In genomic region chr11:1412377-1413095, GRCh38 we compare ENCODE assay signal across 2 cellular contexts.
TF ChIP-seq lines count a peak whose summit lies in the region.

No MANE protein-coding gene starts in this region.

TF ChIP-seq in GM23338, 12 proteins besides CTCF, POLR2A, EP300 and RAD21:
- no peak for TF ChIP-seq JUNB (IDR thresholded peaks at IDR 0.05; ENCODE audit: unreplicated experiment)
- TF ChIP-seq NANOG (IDR thresholded peaks at IDR 0.05; ENCODE audit: borderline replicate concordance), result no peak
- no peak for TF ChIP-seq POLR2AphosphoS5 (IDR thresholded peaks at IDR 0.05; ENCODE audit: low read depth)
- TF ChIP-seq ZNF331 (CRISPR knock-in tag; IDR thresholded peaks at IDR 0.05; ENCODE audit: low read depth), result no peak
- no peak for TF ChIP-seq CREB1 (CRISPR knock-in tag; IDR thresholded peaks at IDR 0.05; ENCODE audit: low read depth)
- no peak for TF ChIP-seq EZH2phosphoT487 (IDR thresholded peaks at IDR 0.05; ENCODE audit: unreplicated experiment)
- no peak for TF ChIP-seq ETS1 (IDR thresholded peaks at IDR 0.05)
- no peak for TF ChIP-seq REST (IDR thresholded peaks at IDR 0.05; ENCODE audit: unreplicated experiment)
- no peak for TF ChIP-seq ZNF462 (CRISPR knock-in tag; IDR thresholded peaks at IDR 0.05)
- TF ChIP-seq EZH2 (IDR thresholded peaks at IDR 0.05; ENCODE audit: low read depth, unreplicated experiment), result no peak
- TF ChIP-seq STAT1 (IDR thresholded peaks at IDR 0.05; ENCODE audit: unreplicated experiment), result no peak
- no peak for TF ChIP-seq ZNF114 (CRISPR knock-in tag; IDR thresholded peaks at IDR 0.05)

TF ChIP-seq in K562, 482 proteins besides CTCF, POLR2A, EP300 and RAD21:
- TF ChIP-seq SP1 (CRISPR knock-in tag; IDR thresholded peaks at IDR 0.05), result 0 out of 2 replicates have a peak, but pooled peaks have one; percentile 34
- TF ChIP-seq BRD9 (IDR thresholded peaks at IDR 0.05; ENCODE audit: low read depth, partially characterized antibody), result no peak
- TF ChIP-seq GTF2B (IDR thresholded peaks at IDR 0.05; ENCODE audit: extremely low read depth, insufficient read length), result no peak
